ENCODE assay signal across 1 cellular context in the genomic region with DNA sequence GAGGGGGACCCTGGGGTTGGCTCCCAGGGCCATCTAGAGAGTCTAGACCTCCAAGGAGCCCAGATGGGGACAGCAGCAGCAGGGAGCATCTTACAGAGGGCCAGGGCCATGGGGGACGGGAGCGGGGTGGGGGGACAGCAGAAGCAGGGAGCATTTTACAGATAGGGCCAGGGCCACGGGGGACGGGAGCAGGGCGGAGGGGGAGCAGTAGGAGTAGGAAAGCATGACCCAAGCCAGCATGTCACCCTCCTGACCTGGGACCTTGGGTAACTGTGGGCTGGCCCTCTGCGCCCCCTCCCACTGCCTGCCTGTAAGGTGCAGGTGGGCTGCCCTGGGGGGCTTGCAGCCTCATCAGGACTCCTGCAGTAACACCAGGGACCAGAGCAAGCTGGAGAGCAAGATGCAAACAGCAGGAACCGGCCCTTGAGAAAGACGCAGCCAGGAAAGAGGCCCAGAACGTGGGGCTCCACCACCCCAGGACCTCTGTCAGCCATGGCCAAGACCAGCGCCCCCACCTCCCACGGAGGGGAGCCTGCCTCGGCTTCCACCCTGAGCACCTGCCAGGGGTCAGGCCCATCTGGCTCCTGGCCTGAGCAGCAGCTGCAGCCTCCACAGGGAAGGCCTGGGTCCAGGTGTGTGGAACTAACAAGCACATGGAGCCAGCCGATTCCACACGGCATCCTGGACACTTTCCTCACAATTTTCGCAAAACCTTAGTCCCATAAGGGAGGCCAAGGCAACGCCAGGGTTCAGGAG.
TF ChIP-seq lines count a peak whose summit lies in the region.

No MANE protein-coding gene starts in this region.

TF ChIP-seq in GM12878, 131 proteins besides CTCF, POLR2A, EP300 and RAD21:
- no peak for TF ChIP-seq TARDBP (IDR thresholded peaks at IDR 0.05; ENCODE audit: borderline replicate concordance)
- no peak for TF ChIP-seq TAF1 (IDR thresholded peaks at IDR 0.05; ENCODE audit: borderline replicate concordance, low read depth, low read length)
- no peak for TF ChIP-seq MTA3 (IDR thresholded peaks at IDR 0.05; ENCODE audit: borderline replicate concordance, low read length)
- no peak for TF ChIP-seq ZNF207 (IDR thresholded peaks at IDR 0.05; ENCODE audit: borderline replicate concordance)
- TF ChIP-seq, protein P1, sequence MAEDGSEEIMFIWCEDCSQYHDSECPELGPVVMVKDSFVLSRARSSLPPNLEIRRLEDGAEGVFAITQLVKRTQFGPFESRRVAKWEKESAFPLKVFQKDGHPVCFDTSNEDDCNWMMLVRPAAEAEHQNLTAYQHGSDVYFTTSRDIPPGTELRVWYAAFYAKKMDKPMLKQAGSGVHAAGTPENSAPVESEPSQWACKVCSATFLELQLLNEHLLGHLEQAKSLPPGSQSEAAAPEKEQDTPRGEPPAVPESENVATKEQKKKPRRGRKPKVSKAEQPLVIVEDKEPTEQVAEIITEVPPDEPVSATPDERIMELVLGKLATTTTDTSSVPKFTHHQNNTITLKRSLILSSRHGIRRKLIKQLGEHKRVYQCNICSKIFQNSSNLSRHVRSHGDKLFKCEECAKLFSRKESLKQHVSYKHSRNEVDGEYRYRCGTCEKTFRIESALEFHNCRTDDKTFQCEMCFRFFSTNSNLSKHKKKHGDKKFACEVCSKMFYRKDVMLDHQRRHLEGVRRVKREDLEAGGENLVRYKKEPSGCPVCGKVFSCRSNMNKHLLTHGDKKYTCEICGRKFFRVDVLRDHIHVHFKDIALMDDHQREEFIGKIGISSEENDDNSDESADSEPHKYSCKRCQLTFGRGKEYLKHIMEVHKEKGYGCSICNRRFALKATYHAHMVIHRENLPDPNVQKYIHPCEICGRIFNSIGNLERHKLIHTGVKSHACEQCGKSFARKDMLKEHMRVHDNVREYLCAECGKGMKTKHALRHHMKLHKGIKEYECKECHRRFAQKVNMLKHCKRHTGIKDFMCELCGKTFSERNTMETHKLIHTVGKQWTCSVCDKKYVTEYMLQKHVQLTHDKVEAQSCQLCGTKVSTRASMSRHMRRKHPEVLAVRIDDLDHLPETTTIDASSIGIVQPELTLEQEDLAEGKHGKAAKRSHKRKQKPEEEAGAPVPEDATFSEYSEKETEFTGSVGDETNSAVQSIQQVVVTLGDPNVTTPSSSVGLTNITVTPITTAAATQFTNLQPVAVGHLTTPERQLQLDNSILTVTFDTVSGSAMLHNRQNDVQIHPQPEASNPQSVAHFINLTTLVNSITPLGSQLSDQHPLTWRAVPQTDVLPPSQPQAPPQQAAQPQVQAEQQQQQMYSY (CRISPR knock-in tag; IDR thresholded peaks at IDR 0.05): no peak
- no peak for TF ChIP-seq HSF1 (IDR thresholded peaks at IDR 0.05; ENCODE audit: low read depth, low read length)
- TF ChIP-seq STAT1 (conservative IDR thresholded peaks at IDR 0.05): no peak
- no peak for TF ChIP-seq ZSCAN29 (IDR thresholded peaks at IDR 0.05)
- no peak for TF ChIP-seq RB1 (IDR thresholded peaks at IDR 0.05; ENCODE audit: borderline replicate concordance)
- TF ChIP-seq SIX5 (IDR thresholded peaks at IDR 0.05; ENCODE audit: low read depth, low read length, severe bottlenecking): no peak
- no peak for TF ChIP-seq MEF2A (IDR thresholded peaks at IDR 0.05; ENCODE audit: insufficient read depth, low read depth, low read length)
- TF ChIP-seq BCLAF1 (IDR thresholded peaks at IDR 0.05): no peak
